Comparison of ENCODE assay signal across 1 cellular context in genomic region chr3:49017978-49018706, GRCh38.
A peak's percentile ranks its signal among the peaks of the same experiment; 100 is the strongest.
TF ChIP-seq lines count a peak whose summit lies in the region.

Gene DALRD3, minus strand, starts transcription at chr3:49018580. Its CDS starts 16 bp downstream, at chr3:49018564.

TF ChIP-seq in WTC11, 78 proteins besides CTCF, POLR2A, EP300 and RAD21 (continued from another document):
- no peak; the same call in 1 of the 2 replicates for TF ChIP-seq E2F1 (CRISPR knock-in tag; IDR thresholded peaks at IDR 0.05)
- TF ChIP-seq FOXJ3 (CRISPR knock-in tag; IDR thresholded peaks at IDR 0.05; ENCODE audit: borderline replicate concordance) = no peak
- no peak for TF ChIP-seq JUN (CRISPR knock-in tag; IDR thresholded peaks at IDR 0.05)
- peak; percentile 89 for TF ChIP-seq MYBL2 (CRISPR knock-in tag; IDR thresholded peaks at IDR 0.05)
- 0 out of 2 replicates have a peak, but pooled peaks have one; percentile 26 for TF ChIP-seq E2F5 (CRISPR knock-in tag; IDR thresholded peaks at IDR 0.05)
- TF ChIP-seq CDX4 (CRISPR knock-in tag; IDR thresholded peaks at IDR 0.05; ENCODE audit: borderline replicate concordance) = no peak
- TF ChIP-seq USF2 (CRISPR knock-in tag; IDR thresholded peaks at IDR 0.05) = peak; percentile 9; the same call in 1 of the 2 replicates
- TF ChIP-seq MLX (CRISPR knock-in tag; IDR thresholded peaks at IDR 0.05) = no peak
- no peak for TF ChIP-seq HMGA2 (CRISPR knock-in tag; IDR thresholded peaks at IDR 0.05)
- TF ChIP-seq RORB (CRISPR knock-in tag; IDR thresholded peaks at IDR 0.05) = no peak
- TF ChIP-seq ATF6 (CRISPR knock-in tag; IDR thresholded peaks at IDR 0.05) = no peak
- TF ChIP-seq IRF1 (CRISPR knock-in tag; IDR thresholded peaks at IDR 0.05) = no peak
- TF ChIP-seq ZNF671 (CRISPR knock-in tag; IDR thresholded peaks at IDR 0.05) = no peak
- no peak for TF ChIP-seq TEAD4 (CRISPR knock-in tag; IDR thresholded peaks at IDR 0.05)
- TF ChIP-seq HMGXB4 (CRISPR knock-in tag; IDR thresholded peaks at IDR 0.05) = peak; percentile 69; the same call in 1 of the 2 replicates
- TF ChIP-seq PRRX2 (CRISPR knock-in tag; IDR thresholded peaks at IDR 0.05) = no peak
- TF ChIP-seq ZNF219 (CRISPR knock-in tag; IDR thresholded peaks at IDR 0.05; ENCODE audit: borderline replicate concordance) = no peak; the same call in 1 of the 2 replicates
- TF ChIP-seq ZNF317 (CRISPR knock-in tag; IDR thresholded peaks at IDR 0.05; ENCODE audit: borderline replicate concordance, low read depth) = no peak
- no peak; the same call in 1 of the 2 replicates for TF ChIP-seq SMAD3 (CRISPR knock-in tag; IDR thresholded peaks at IDR 0.05; ENCODE audit: borderline replicate concordance)
- TF ChIP-seq GRHL2 (CRISPR knock-in tag; IDR thresholded peaks at IDR 0.05; ENCODE audit: insufficient replicate concordance, severe bottlenecking) = no peak
- no peak for TF ChIP-seq NR2C2 (CRISPR knock-in tag; IDR thresholded peaks at IDR 0.05)
- TF ChIP-seq ZNF532 (CRISPR knock-in tag; IDR thresholded peaks at IDR 0.05; ENCODE audit: borderline replicate concordance) = no peak
- TF ChIP-seq ZNF396 (CRISPR knock-in tag; IDR thresholded peaks at IDR 0.05; ENCODE audit: borderline replicate concordance) = no peak
- TF ChIP-seq AFF4 (CRISPR knock-in tag; IDR thresholded peaks at IDR 0.05; ENCODE audit: borderline replicate concordance) = no peak; the same call in 1 of the 2 replicates
